In genomic region chr11:8099291-8099899, GRCh38 we compare ENCODE assay signal across 8 cellular contexts. TPM values are rescaled to one million over a fixed set of nuclear protein-coding genes. Genes with fewer than 3 reads are reported as not detected.
A peak's percentile ranks its signal among the peaks of the same experiment; 100 is the strongest.
DNase-seq lines count a peak whose midpoint lies in the region; ATAC-seq and TF ChIP-seq lines count a peak whose summit lies in the region.

No MANE protein-coding gene starts in this region.

- TF ChIP-seq CTCF in choroid plexus epithelial cell (conservative IDR thresholded peaks at IDR 0.05; ENCODE audit: low read depth, low read length) (peak; percentile 90), right lobe of liver (IDR thresholded peaks at IDR 0.05) (peak; percentile 85 to 94 (median 85))

- 39% methylated on average over 3 of the region's 3 CpGs for WGBS in right lobe of liver (ENCODE audit: insufficient coverage, low coverage, low lambda C conversion rate, missing lambda C conversion rate)

- H3K36me3 ChIP-seq in right lobe of liver: no peaks in the 10 kb centered on the region

- no peaks in the 10 kb centered on the region for H3K9me3 ChIP-seq in right lobe of liver

- H3K4me1 ChIP-seq in right lobe of liver: no peaks in the 10 kb centered on the region

- TF ChIP-seq POLR2A in right lobe of liver (IDR thresholded peaks at IDR 0.05): no peak

- ATAC-seq in GM21723 (IDR thresholded peaks at IDR 0.05; ENCODE audit: unreplicated experiment) (peak; percentile 73), right lobe of liver (peak; percentile 80 to 94 (median 86)), GM18858 (IDR thresholded peaks at IDR 0.05; ENCODE audit: unreplicated experiment) (no peak)

- H3K27ac ChIP-seq in right lobe of liver: no peak overlapping the region

- peak; percentile 7 for DNase-seq in DMS153 treated with DMSO at 0.1 percent for 48 hours (lab: John Stamatoyannopoulos, UW; ENCODE audit: unreplicated experiment)
- DNase-seq in NCI-H1694 treated with DMSO at 0.1 percent for 48 hours (lab: John Stamatoyannopoulos, UW): peak; percentile 13
- DNase-seq in activated CD4-positive, alpha-beta T cell treated with anti-CD3 and anti-CD28 coated beads for 4 hours: peak; percentile 46 to 77
- peak; percentile 93 for DNase-seq in choroid plexus epithelial cell (ENCODE audit: low read depth)
- DNase-seq in right lobe of liver: peak in 2 of 3 donors; percentile 66 to 77
- peak; percentile 25 for DNase-seq in stimulated activated CD8-positive, alpha-beta memory T cell treated with anti-CD3 and anti-CD28 coated beads, Interleukin-12 subunit alpha, Interleukin-12 subunit beta, amount 100 ng/mL, for 24 hours (ENCODE audit: extremely low read depth)

- intact Hi-C loops in right lobe of liver (cut with DNase I): loop anchor here (5.0 kb wide), 2 partner anchors 67 to 92 kb away; no protein-coding TSS in a partner anchor

- H3K27me3 ChIP-seq in right lobe of liver: no peaks in the 10 kb centered on the region

- H3K4me3 ChIP-seq in choroid plexus epithelial cell (ENCODE audit: low read depth, low read length) (no peak overlapping the region), right lobe of liver (no peak overlapping the region)

RNA-seq across cellular contexts. Expression of gene TUB, which starts 18.4 kb away (rescaled TPM):
- total RNA-seq in right lobe of liver: 1 to 10 TPM in 2 of 6 experiments, under 1 TPM in 4; 0.42 to 3.1 (median 0.89) TPM

Comparison
In these comparisons a context has a peak if more than half of its experiments do, and no peak if none do; other contexts are left out.
1. DNase-seq: peak in every context shown above with its lines; median percentile 93 in choroid plexus epithelial cell; 72 in right lobe of liver; 62 in activated CD4-positive, alpha-beta T cell treated with anti-CD3 and anti-CD28 coated beads for 4 hours; 25 in stimulated activated CD8-positive, alpha-beta memory T cell treated with anti-CD3 and anti-CD28 coated beads, Interleukin-12 subunit alpha, Interleukin-12 subunit beta, amount 100 ng/mL, for 24 hours; 13 in NCI-H1694 treated with DMSO at 0.1 percent for 48 hours; 7 in DMS153 treated with DMSO at 0.1 percent for 48 hours.